In the genomic region with DNA sequence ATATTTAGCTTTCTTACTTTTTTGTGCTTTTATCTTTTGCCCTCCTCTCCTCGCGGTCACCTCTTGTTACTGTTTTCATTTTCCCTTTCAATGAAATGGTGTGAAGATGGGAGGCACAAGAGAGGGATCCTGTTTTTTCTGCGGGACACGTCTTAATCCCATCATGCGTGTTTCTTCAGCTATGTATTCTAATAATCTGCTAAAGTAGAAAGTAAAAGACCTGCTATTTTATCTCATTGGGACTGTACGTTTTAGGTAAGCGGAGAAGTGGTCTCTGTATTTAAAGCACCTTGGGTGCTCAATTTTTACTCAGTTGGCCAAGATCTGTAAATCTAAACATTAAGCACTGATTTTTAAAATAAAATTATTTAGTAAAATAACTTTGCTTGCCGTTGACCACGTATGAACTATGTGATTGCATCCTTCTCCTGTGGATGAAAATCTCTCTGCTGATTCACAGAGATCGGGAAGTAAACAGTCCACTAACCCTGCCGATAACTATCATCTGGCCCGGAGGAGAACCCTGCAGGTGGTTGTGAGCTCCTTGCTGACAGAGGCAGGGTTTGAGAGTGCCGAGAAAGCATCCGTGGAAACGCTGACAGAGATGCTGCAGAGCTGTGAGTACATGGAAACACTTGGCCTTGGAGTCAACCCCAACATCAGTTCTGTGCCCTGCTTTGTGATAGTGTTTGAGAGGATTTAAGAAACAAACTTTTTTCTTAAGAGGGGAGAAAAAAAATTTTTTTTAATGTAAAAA, we compare ENCODE assay signal across 8 cellular contexts. TPM values are rescaled to one million over a fixed set of nuclear protein-coding genes. Genes with fewer than 3 reads are reported as not detected.
DNase-seq lines count a peak whose midpoint lies in the region; ATAC-seq and TF ChIP-seq lines count a peak whose summit lies in the region.

No MANE protein-coding gene starts in this region.

- H3K9ac ChIP-seq in parathyroid adenoma, result no peak overlapping the region

- no peaks in the 10 kb centered on the region for H3K9me2 ChIP-seq in DOHH2 (replicated peaks; ENCODE audit: control insufficient read depth, low read length)

- peaks cover 15% of the 10 kb centered on the region for H3F3A ChIP-seq in DOHH2 (ENCODE audit: control insufficient read depth, insufficient read depth)

- peaks cover 35% of the 10 kb centered on the region for H3K79me2 ChIP-seq in DOHH2 (ENCODE audit: control insufficient read depth, low read length)
- peaks cover 8% of the 10 kb centered on the region for H3K79me2 ChIP-seq in parathyroid adenoma

- H4K20me1 ChIP-seq in DOHH2 (ENCODE audit: control insufficient read depth, insufficient read depth, low read depth, low read length), result no peaks in the 10 kb centered on the region

- H3K4me1 ChIP-seq in DOHH2 (ENCODE audit: control insufficient read depth, low read length), result peaks cover 41% of the 10 kb centered on the region
- H3K4me1 ChIP-seq in parathyroid adenoma, result peaks cover 5% of the 10 kb centered on the region

- TF ChIP-seq CTCF in DOHH2 (IDR thresholded peaks at IDR 0.05; ENCODE audit: low read depth, low read length, poor library complexity, severe bottlenecking) (no peak), epithelial cell of proximal tubule (conservative IDR thresholded peaks at IDR 0.05; ENCODE audit: low read depth, low read length) (no peak), parathyroid adenoma (IDR thresholded peaks at IDR 0.05) (no peak)

- peak overlapping the region; percentile 80 for H3K4me3 ChIP-seq in DOHH2 (ENCODE audit: low read length)
- peak overlapping the region; percentile 77 for H3K4me3 ChIP-seq in epithelial cell of proximal tubule (ENCODE audit: low read depth, low read length)
- peak overlapping the region; percentile 81 for H3K4me3 ChIP-seq in parathyroid adenoma (ENCODE audit: low read depth, low read length)

- H3K4me2 ChIP-seq in DOHH2 (ENCODE audit: low read length), result peak overlapping the region; percentile 92
- H3K4me2 ChIP-seq in parathyroid adenoma (ENCODE audit: low read length), result peak overlapping the region; percentile 74

- peaks cover 41% of the 10 kb centered on the region for H3K36me3 ChIP-seq in DOHH2 (ENCODE audit: control insufficient read depth, low read length)
- H3K36me3 ChIP-seq in parathyroid adenoma (ENCODE audit: control insufficient read depth, insufficient read depth, low read length), result no peaks in the 10 kb centered on the region

- H2AFZ ChIP-seq in parathyroid adenoma, result peak overlapping the region; percentile 97

- H3K9me3 ChIP-seq in DOHH2 (ENCODE audit: control insufficient read depth, insufficient read depth, low read length) (no peaks in the 10 kb centered on the region), parathyroid adenoma (ENCODE audit: control insufficient read depth, low read length) (no peaks in the 10 kb centered on the region)

- peak; percentile 38 for DNase-seq in OCI-M1 (lab: John Stamatoyannopoulos, UW)
- no peak for DNase-seq in epithelial cell of proximal tubule (ENCODE audit: low read depth)
- DNase-seq in stimulated activated naive CD4-positive, alpha-beta T cell treated with Interleukin-2 at 50 U/mL for 16 hours (lab: John Stamatoyannopoulos, UW), result no peak

- ATAC-seq in HG03196 (IDR thresholded peaks at IDR 0.05; ENCODE audit: unreplicated experiment), result no peak
- no peak for ATAC-seq in GM18870 (IDR thresholded peaks at IDR 0.05; ENCODE audit: unreplicated experiment)
- ATAC-seq in HG02885 (IDR thresholded peaks at IDR 0.05; ENCODE audit: poor library complexity, unreplicated experiment), result no peak

- no peaks in the 10 kb centered on the region for H3K27me3 ChIP-seq in DOHH2 (ENCODE audit: control insufficient read depth, low read length)
- no peaks in the 10 kb centered on the region for H3K27me3 ChIP-seq in parathyroid adenoma (ENCODE audit: control insufficient read depth, insufficient read depth, low read length)

- H3K27ac ChIP-seq in DOHH2 (ENCODE audit: low read depth, low read length), result peak overlapping the region; percentile 72
- peak overlapping the region; percentile 90 for H3K27ac ChIP-seq in parathyroid adenoma

RNA-seq across cellular contexts. Expression of a gene that starts 0.8 kb away (rescaled TPM):
- 10.8 and 14.8 TPM in 2 replicates for total RNA-seq in epithelial cell of proximal tubule
